Comparison of ENCODE assay signal across 9 cellular contexts in genomic region chr1:161473363-161473762, GRCh38. TPM values are rescaled to one million over a fixed set of nuclear protein-coding genes. Genes with fewer than 3 reads are reported as not detected.
DNase-seq lines count a peak whose midpoint lies in the region; ATAC-seq and TF ChIP-seq lines count a peak whose summit lies in the region.
"Had no signal": no experiment of that assay in that cellular context is flagged by ENCODE, and none has a peak within 500 bp of the region (broad histone marks: within the 10 kb centered on the region; RNA-seq: fewer than 3 reads in every experiment).

No MANE protein-coding gene starts in this region.

- POLR2A ChIA-PET in HEK293T (lab: Yijun Ruan, JAX) = no interaction called here

- no peak for ATAC-seq in HG03342 (IDR thresholded peaks at IDR 0.05; ENCODE audit: unreplicated experiment)
- no peak for ATAC-seq in activated naive CD4-positive, alpha-beta T cell treated with anti-CD3 and anti-CD28 coated beads, Interleukin-2, amount 50 U/mL, for 72 hours

- no peak overlapping the region for H3K27ac ChIP-seq in adrenal gland

- peaks cover 6 to 18% of the 10 kb centered on the region in 2 donors for H3K36me3 Mint-ChIP-seq in activated naive CD4-positive, alpha-beta T cell treated with anti-CD3 and anti-CD28 coated beads, Interleukin-2, amount 50 U/mL, for 72 hours

- intact Hi-C loops in adrenal gland (cut with DNase I) = no loop called here

- H3K36me3 ChIP-seq in adrenal gland (replicated peaks in 1 of 2) = no peaks in the 10 kb centered on the region

- peak overlapping the region; percentile 17; the same call in 1 of the 2 replicates for H3K4me3 ChIP-seq in AG10803 (ENCODE audit: low read length)
- H3K4me3 ChIP-seq in iPS-11a (ENCODE audit: low read depth, low read length) = peak overlapping the region; percentile 33
- no peak overlapping the region for H3K4me3 ChIP-seq in adrenal gland

- peaks cover 19% of the 10 kb centered on the region for H3K27me3 ChIP-seq in adrenal gland

- no peaks in the 10 kb centered on the region for H3K9me3 Mint-ChIP-seq in activated naive CD4-positive, alpha-beta T cell treated with anti-CD3 and anti-CD28 coated beads, Interleukin-2, amount 50 U/mL, for 72 hours

- H3K9me3 ChIP-seq in adrenal gland (replicated peaks in 1 of 3) = no peaks in the 10 kb centered on the region

- WGBS in adrenal gland, 4 donors = 34 to 44% (median 39%) methylated on average over 7 to 8 of the region's 8 CpGs

- CTCF ChIA-PET in HEK293T (lab: Yijun Ruan, JAX) = no interaction called here

- DNase-seq in AG10803 (ENCODE audit: low read depth) = peak; percentile 9
- DNase-seq in HEK293T (ENCODE audit: extremely low spot score) = no peak
- peak; percentile 71 for DNase-seq in SKM-1 treated with dmso at 0.1 percent for 144 hours (lab: John Stamatoyannopoulos, UW; ENCODE audit: unreplicated experiment)
- no peak for DNase-seq in NCI-H2107 treated with DMSO at 0.1 percent for 48 hours (lab: John Stamatoyannopoulos, UW; ENCODE audit: unreplicated experiment)
- no peak for DNase-seq in adrenal gland
- DNase-seq in activated naive CD4-positive, alpha-beta T cell treated with anti-CD3 and anti-CD28 coated beads, Interleukin-2, amount 50 U/mL, for 72 hours (ENCODE audit: low spot score in 2 of 2) = no peak
- DNase-seq: NCI-H1694 had no signal

- no peak for TF ChIP-seq CTCF in AG10803 (conservative IDR thresholded peaks at IDR 0.05; ENCODE audit: low read length)
- TF ChIP-seq CTCF in adrenal gland (IDR thresholded peaks at IDR 0.05) = no peak

- H3K4me1 ChIP-seq in adrenal gland (replicated peaks in 1 of 2) = no peaks in the 10 kb centered on the region

- TF ChIP-seq POLR2A in adrenal gland (IDR thresholded peaks at IDR 0.05) = no peak

- H3K27ac Mint-ChIP-seq in activated naive CD4-positive, alpha-beta T cell treated with anti-CD3 and anti-CD28 coated beads, Interleukin-2, amount 50 U/mL, for 72 hours = no peak overlapping the region

TF ChIP-seq in HEK293T, 16 proteins besides CTCF, POLR2A, EP300 and RAD21:
- TF ChIP-seq ARNT (IDR thresholded peaks at IDR 0.05) (no peak), L3MBTL2 (conservative IDR thresholded peaks at IDR 0.05) (0 out of 2 replicates have a peak, but pooled peaks have one; percentile 38), TARDBP (IDR thresholded peaks at IDR 0.05) (no peak), ZNF384 (IDR thresholded peaks at IDR 0.05) (no peak)

RNA-seq across cellular contexts. Expression of gene FCGR2A, which starts 31.9 kb away (rescaled TPM):
- 100 to 1,000 TPM in 5 of 8 donors, 10 to 100 TPM in 3; 31.2 to 120 (median 109) TPM for total RNA-seq in adrenal gland
- polyA plus RNA-seq in adrenal gland = 10 to 100 TPM; 21.2 to 72.5 (median 23.7) TPM
- under 1 TPM in 1 of 2 donors, not detected in 1; 0.49 TPM for total RNA-seq in activated naive CD4-positive, alpha-beta T cell treated with anti-CD3 and anti-CD28 coated beads, Interleukin-2, amount 50 U/mL, for 72 hours

RNA-seq across cellular contexts. Expression of gene HSPA6, which starts 51.0 kb away (rescaled TPM):
- 1 to 10 TPM; 2.2 to 8.0 (median 3.7) TPM for total RNA-seq in adrenal gland
- 10 to 100 TPM in 1 of 3 donors, 1 to 10 TPM in 1, under 1 TPM in 1; 0.92 to 12.8 (median 4.7) TPM for polyA plus RNA-seq in adrenal gland
- under 1 TPM; 0.31 to 0.61 TPM for total RNA-seq in activated naive CD4-positive, alpha-beta T cell treated with anti-CD3 and anti-CD28 coated beads, Interleukin-2, amount 50 U/mL, for 72 hours

Comparison
In these comparisons a context has a peak if more than half of its experiments do, and no peak if none do; other contexts are left out.
1. DNase-seq: peak in AG10803 (single experiment) and SKM-1 treated with dmso at 0.1 percent for 144 hours (single experiment); none in HEK293T (single experiment), NCI-H2107 treated with DMSO at 0.1 percent for 48 hours (single experiment), adrenal gland (0 of 7) and activated naive CD4-positive, alpha-beta T cell treated with anti-CD3 and anti-CD28 coated beads, Interleukin-2, amount 50 U/mL, for 72 hours (0 of 2).
2. H3K4me3 ChIP-seq: peak in AG10803 (single experiment) and iPS-11a (single experiment); none in adrenal gland (0 of 4).
3. RNA of gene FCGR2A, which starts 31.9 kb away (total RNA-seq): 31.2 to 120 TPM in adrenal gland; 0.49 TPM in activated naive CD4-positive, alpha-beta T cell treated with anti-CD3 and anti-CD28 coated beads, Interleukin-2, amount 50 U/mL, for 72 hours; every median in the first group is over 10 times any median in the second.